ENCODE assay signal across 12 cellular contexts in the genomic region with DNA sequence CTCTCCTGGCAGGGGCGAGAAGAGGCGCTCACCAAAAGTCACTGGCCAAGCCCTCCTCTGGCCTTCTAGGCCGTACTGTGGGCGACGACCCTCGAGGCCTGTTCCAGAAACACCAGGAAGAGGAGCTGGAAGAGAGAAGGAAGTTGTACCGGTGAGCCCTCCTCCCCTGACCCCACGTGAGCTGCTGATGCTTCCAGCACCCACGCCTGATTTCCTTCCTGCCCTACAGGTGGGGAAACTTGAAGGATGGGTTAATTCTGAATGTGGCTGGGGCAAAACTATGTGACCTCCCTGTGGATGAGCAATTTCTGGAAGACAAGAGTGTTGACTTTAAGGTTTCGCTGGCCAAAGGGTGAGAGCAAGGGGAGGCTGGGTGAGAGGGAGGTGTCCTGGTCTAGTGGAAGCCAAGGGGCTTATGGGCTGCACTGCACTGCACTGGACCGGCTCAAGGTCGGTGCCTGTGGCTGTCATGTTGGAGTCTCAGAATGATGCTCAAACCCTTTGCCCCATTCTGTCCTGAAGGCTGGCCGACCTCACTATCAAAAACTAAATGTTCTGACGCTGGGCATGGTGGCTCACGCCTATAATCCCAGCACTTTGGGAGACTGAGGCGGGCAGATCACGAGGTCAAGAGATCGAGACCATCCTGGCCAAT. TPM values are rescaled to one million over a fixed set of nuclear protein-coding genes. Genes with fewer than 3 reads are reported as not detected.
A peak's percentile ranks its signal among the peaks of the same experiment; 100 is the strongest.
DNase-seq lines count a peak whose midpoint lies in the region; ATAC-seq and TF ChIP-seq lines count a peak whose summit lies in the region.
"Had no signal": no experiment of that assay in that cellular context is flagged by ENCODE, and none has a peak within 500 bp of the region (broad histone marks: within the 10 kb centered on the region; RNA-seq: fewer than 3 reads in every experiment).

No MANE protein-coding gene starts in this region.

- H3K36me3 ChIP-seq in iPS-15b (ENCODE audit: control insufficient read depth, insufficient read depth, low read length): no peaks in the 10 kb centered on the region
- H3K36me3 ChIP-seq: ovary had no signal

- no peak overlapping the region for H3K9ac ChIP-seq in iPS-15b (ENCODE audit: low read depth, low read length)

- peaks cover 30% of the 10 kb centered on the region for H3K27me3 ChIP-seq in iPS-15b (ENCODE audit: control insufficient read depth, insufficient read depth, low read length)
- H3K27me3 ChIP-seq: ovary had no signal

- H3K36me3 Mint-ChIP-seq in activated T-cell treated with anti-CD3 and anti-CD28 coated beads, Interleukin-2, amount 50 U/mL, for 4 hours (ENCODE audit: insufficient read depth): peaks cover 2% of the 10 kb centered on the region
- no peaks in the 10 kb centered on the region for H3K36me3 Mint-ChIP-seq in WTC11
- H3K36me3 Mint-ChIP-seq in stimulated activated naive B cell treated with anti-CD40 and anti-IgM and Interleukin-4, amounts not matched to agents 10 μg/mL and 1 μg/mL and 100 μg/mL, for 72 hours: peaks cover 9 to 15% of the 10 kb centered on the region in 2 donors

- peaks cover 7% of the 10 kb centered on the region for H3K4me1 ChIP-seq in iPS-15b (ENCODE audit: control insufficient read depth, insufficient read depth, low read length)

- DNase-seq in activated T-cell treated with anti-CD3 and anti-CD28 coated beads, Interleukin-2, amount 50 U/mL, for 4 hours: no peak
- DNase-seq in activated T-cell treated with anti-CD3 and anti-CD28 coated beads for 4 hours (no peak), WTC11 (ENCODE audit: low spot score) (no peak), ACHN (no peak), NCI-H748 treated with DMSO at 0.1 percent for 48 hours (lab: John Stamatoyannopoulos, UW) (no peak)
- DNase-seq in stimulated activated naive B cell treated with anti-CD40 and anti-IgM and Interleukin-4, amounts not matched to agents 10 μg/mL and 1 μg/mL and 100 μg/mL, for 72 hours: no peak
- no peak for DNase-seq in activated effector memory CD4-positive, alpha-beta T cell treated with anti-CD3 and anti-CD28 coated beads, Interleukin-2, amount 50 U/mL, for 16 hours
- DNase-seq: dorsolateral prefrontal cortex, hippocampal formation, ovary had no signal

- CTCF ChIA-PET in WTC11 (lab: Charles Lee): interaction anchor here (0.8 to 1.5 kb wide), 6 partner anchors 8 to 253 kb away, joined by 3 to 9 read pairs (median 5); a partner anchor contains a TSS

- H3K27ac Mint-ChIP-seq in WTC11: no peak overlapping the region
- H3K27ac Mint-ChIP-seq in stimulated activated naive B cell treated with anti-CD40 and anti-IgM and Interleukin-4, amounts not matched to agents 10 μg/mL and 1 μg/mL and 100 μg/mL, for 72 hours: peak overlapping the region; percentile 92

- no peaks in the 10 kb centered on the region for H3K9me3 Mint-ChIP-seq in activated T-cell treated with anti-CD3 and anti-CD28 coated beads, Interleukin-2, amount 50 U/mL, for 4 hours
- H3K9me3 Mint-ChIP-seq in WTC11: no peaks in the 10 kb centered on the region
- peaks cover 0 to 1% of the 10 kb centered on the region in 2 donors for H3K9me3 Mint-ChIP-seq in stimulated activated naive B cell treated with anti-CD40 and anti-IgM and Interleukin-4, amounts not matched to agents 10 μg/mL and 1 μg/mL and 100 μg/mL, for 72 hours

- no peaks in the 10 kb centered on the region for H3K27me3 Mint-ChIP-seq in activated T-cell treated with anti-CD3 and anti-CD28 coated beads, Interleukin-2, amount 50 U/mL, for 4 hours (ENCODE audit: low read depth)
- peaks cover 65% of the 10 kb centered on the region for H3K27me3 Mint-ChIP-seq in WTC11 (ENCODE audit: low read depth)
- no peaks in the 10 kb centered on the region for H3K27me3 Mint-ChIP-seq in stimulated activated naive B cell treated with anti-CD40 and anti-IgM and Interleukin-4, amounts not matched to agents 10 μg/mL and 1 μg/mL and 100 μg/mL, for 72 hours

- peak overlapping the region; percentile 86 for H3K4me3 Mint-ChIP-seq in activated T-cell treated with anti-CD3 and anti-CD28 coated beads, Interleukin-2, amount 50 U/mL, for 4 hours
- H3K4me3 Mint-ChIP-seq in WTC11: peak overlapping the region; percentile 73
- H3K4me3 Mint-ChIP-seq in stimulated activated naive B cell treated with anti-CD40 and anti-IgM and Interleukin-4, amounts not matched to agents 10 μg/mL and 1 μg/mL and 100 μg/mL, for 72 hours: peak overlapping the region; percentile 91 to 96

- in situ Hi-C loops in ACHN (cut with HindIII; ENCODE audit: low pct_ligation_motif_present, low pct_unique_long_range_greater_than_20kb, low sequenced_read_pairs): no loop called here

- no peaks in the 10 kb centered on the region for H3K9me3 ChIP-seq in iPS-15b (ENCODE audit: control insufficient read depth, insufficient read depth, low read length)
- H3K9me3 ChIP-seq: ovary had no signal

- no peak for TF ChIP-seq CTCF in WTC11 (IDR thresholded peaks at IDR 0.05)

- H3K4me3 ChIP-seq in iPS-15b (ENCODE audit: low read depth, low read length): peak overlapping the region; percentile 66
- H3K4me3 ChIP-seq: ovary, SK-N-MC had no signal

- POLR2A ChIA-PET in WTC11 (lab: Charles Lee): interaction anchor here (0.6 kb wide), 1 partner anchor 269 kb away, joined by 3 read pairs; no protein-coding TSS in a partner anchor

- H3K4me1 Mint-ChIP-seq in activated T-cell treated with anti-CD3 and anti-CD28 coated beads, Interleukin-2, amount 50 U/mL, for 4 hours (ENCODE audit: low read depth): peaks cover 54% of the 10 kb centered on the region
- H3K4me1 Mint-ChIP-seq in WTC11: peaks cover 32% of the 10 kb centered on the region
- peaks cover 47 to 69% of the 10 kb centered on the region in 2 donors for H3K4me1 Mint-ChIP-seq in stimulated activated naive B cell treated with anti-CD40 and anti-IgM and Interleukin-4, amounts not matched to agents 10 μg/mL and 1 μg/mL and 100 μg/mL, for 72 hours

- no peak for ATAC-seq in activated T-cell treated with anti-CD3 and anti-CD28 coated beads, Interleukin-2, amount 50 U/mL, for 4 hours
- no peak for ATAC-seq in WTC11
- ATAC-seq in stimulated activated naive B cell treated with anti-CD40 and anti-IgM and Interleukin-4, amounts not matched to agents 10 μg/mL and 1 μg/mL and 100 μg/mL, for 72 hours (replicated peaks): peak in 1 of 2 donors; percentile 3

TF ChIP-seq in WTC11, 78 proteins besides CTCF, POLR2A, EP300 and RAD21:
- TF ChIP-seq, protein P1, sequence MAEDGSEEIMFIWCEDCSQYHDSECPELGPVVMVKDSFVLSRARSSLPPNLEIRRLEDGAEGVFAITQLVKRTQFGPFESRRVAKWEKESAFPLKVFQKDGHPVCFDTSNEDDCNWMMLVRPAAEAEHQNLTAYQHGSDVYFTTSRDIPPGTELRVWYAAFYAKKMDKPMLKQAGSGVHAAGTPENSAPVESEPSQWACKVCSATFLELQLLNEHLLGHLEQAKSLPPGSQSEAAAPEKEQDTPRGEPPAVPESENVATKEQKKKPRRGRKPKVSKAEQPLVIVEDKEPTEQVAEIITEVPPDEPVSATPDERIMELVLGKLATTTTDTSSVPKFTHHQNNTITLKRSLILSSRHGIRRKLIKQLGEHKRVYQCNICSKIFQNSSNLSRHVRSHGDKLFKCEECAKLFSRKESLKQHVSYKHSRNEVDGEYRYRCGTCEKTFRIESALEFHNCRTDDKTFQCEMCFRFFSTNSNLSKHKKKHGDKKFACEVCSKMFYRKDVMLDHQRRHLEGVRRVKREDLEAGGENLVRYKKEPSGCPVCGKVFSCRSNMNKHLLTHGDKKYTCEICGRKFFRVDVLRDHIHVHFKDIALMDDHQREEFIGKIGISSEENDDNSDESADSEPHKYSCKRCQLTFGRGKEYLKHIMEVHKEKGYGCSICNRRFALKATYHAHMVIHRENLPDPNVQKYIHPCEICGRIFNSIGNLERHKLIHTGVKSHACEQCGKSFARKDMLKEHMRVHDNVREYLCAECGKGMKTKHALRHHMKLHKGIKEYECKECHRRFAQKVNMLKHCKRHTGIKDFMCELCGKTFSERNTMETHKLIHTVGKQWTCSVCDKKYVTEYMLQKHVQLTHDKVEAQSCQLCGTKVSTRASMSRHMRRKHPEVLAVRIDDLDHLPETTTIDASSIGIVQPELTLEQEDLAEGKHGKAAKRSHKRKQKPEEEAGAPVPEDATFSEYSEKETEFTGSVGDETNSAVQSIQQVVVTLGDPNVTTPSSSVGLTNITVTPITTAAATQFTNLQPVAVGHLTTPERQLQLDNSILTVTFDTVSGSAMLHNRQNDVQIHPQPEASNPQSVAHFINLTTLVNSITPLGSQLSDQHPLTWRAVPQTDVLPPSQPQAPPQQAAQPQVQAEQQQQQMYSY (CRISPR knock-in tag; IDR thresholded peaks at IDR 0.05): no peak
- TF ChIP-seq NR1H2 (CRISPR knock-in tag; IDR thresholded peaks at IDR 0.05): no peak
- TF ChIP-seq, protein P2, sequence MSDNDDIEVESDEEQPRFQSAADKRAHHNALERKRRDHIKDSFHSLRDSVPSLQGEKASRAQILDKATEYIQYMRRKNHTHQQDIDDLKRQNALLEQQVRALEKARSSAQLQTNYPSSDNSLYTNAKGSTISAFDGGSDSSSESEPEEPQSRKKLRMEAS (CRISPR knock-in tag; IDR thresholded peaks at IDR 0.05): peak; percentile 26; the same call in 1 of the 2 replicates

RNA-seq across cellular contexts. Expression of a gene that starts 6.2 kb away (rescaled TPM):
- total RNA-seq in activated T-cell treated with anti-CD3 and anti-CD28 coated beads, Interleukin-2, amount 50 U/mL, for 4 hours: 1 to 10 TPM in 2 of 3 donors, under 1 TPM in 1; 0.90 to 1.8 (median 1.1) TPM
- total RNA-seq in WTC11 (2021): 2.3 to 2.7 TPM (median 2.6 TPM) in 3 replicates

RNA-seq across cellular contexts. Expression of a gene that starts 6.4 kb away (rescaled TPM):
- 10 to 100 TPM; 20.6 to 28.1 (median 25.2) TPM for total RNA-seq in activated T-cell treated with anti-CD3 and anti-CD28 coated beads, Interleukin-2, amount 50 U/mL, for 4 hours
- total RNA-seq in WTC11 (2021): 10.6 to 12.3 TPM (median 11.4 TPM) in 3 replicates

RNA-seq across cellular contexts. Expression of a gene that starts 16.9 kb away (rescaled TPM):
- 100 to 1,000 TPM; 107 to 122 (median 108) TPM for total RNA-seq in activated T-cell treated with anti-CD3 and anti-CD28 coated beads, Interleukin-2, amount 50 U/mL, for 4 hours
- 148 to 157 TPM (median 151 TPM) in 3 replicates for total RNA-seq in WTC11 (2021)

RNA-seq across cellular contexts. Expression of a gene that starts 17.2 kb away (rescaled TPM):
- 10 to 100 TPM; 16.9 to 19.2 (median 17.1) TPM for total RNA-seq in activated T-cell treated with anti-CD3 and anti-CD28 coated beads, Interleukin-2, amount 50 U/mL, for 4 hours
- 17.7 to 22.8 TPM (median 18.4 TPM) in 3 replicates for total RNA-seq in WTC11 (2021)

RNA-seq across cellular contexts. Expression of a gene that starts 55.4 kb away (rescaled TPM):
- total RNA-seq in activated T-cell treated with anti-CD3 and anti-CD28 coated beads, Interleukin-2, amount 50 U/mL, for 4 hours: under 1 TPM in 1 of 3 donors, not detected in 2; 0.13 TPM
- 1.6 to 2.3 TPM (median 1.8 TPM) in 3 replicates for total RNA-seq in WTC11 (2021)
